ENCODE assay signal across 2 cellular contexts in the genomic region with DNA sequence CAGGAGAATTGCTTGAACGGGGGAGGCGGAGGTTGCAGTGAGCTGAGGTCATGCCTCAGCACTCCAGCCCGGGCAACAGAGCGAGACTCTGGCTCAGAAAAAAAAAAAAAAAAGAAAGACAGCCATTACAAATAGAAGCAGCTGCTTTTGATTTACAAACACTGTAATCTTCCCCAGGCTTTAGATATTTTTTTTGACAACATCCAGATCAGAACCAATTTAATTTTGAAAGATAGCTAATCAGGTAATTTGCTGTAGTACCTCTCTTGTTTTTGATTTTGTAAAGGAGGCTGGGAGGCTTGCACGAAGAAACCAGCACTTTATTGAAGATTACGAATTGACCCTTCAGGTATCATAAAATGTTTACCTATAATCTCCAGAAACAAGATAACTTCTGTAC.
TF ChIP-seq lines count a peak whose summit lies in the region.

No MANE protein-coding gene starts in this region.

TF ChIP-seq in GM23338, 12 proteins besides CTCF, POLR2A, EP300 and RAD21 (continued from another document):
- no peak for TF ChIP-seq REST (IDR thresholded peaks at IDR 0.05; ENCODE audit: unreplicated experiment)
- TF ChIP-seq STAT1 (IDR thresholded peaks at IDR 0.05; ENCODE audit: unreplicated experiment), result no peak
- TF ChIP-seq ZNF462 (CRISPR knock-in tag; IDR thresholded peaks at IDR 0.05), result no peak
- no peak for TF ChIP-seq JUNB (IDR thresholded peaks at IDR 0.05; ENCODE audit: unreplicated experiment)
- no peak for TF ChIP-seq EZH2phosphoT487 (IDR thresholded peaks at IDR 0.05; ENCODE audit: unreplicated experiment)
- no peak for TF ChIP-seq EZH2 (IDR thresholded peaks at IDR 0.05; ENCODE audit: low read depth, unreplicated experiment)

TF ChIP-seq in WTC11, 78 proteins besides CTCF, POLR2A, EP300 and RAD21 (continued from another document):
- no peak for TF ChIP-seq FOXP4 (CRISPR knock-in tag; IDR thresholded peaks at IDR 0.05)
- TF ChIP-seq ZNF396 (CRISPR knock-in tag; IDR thresholded peaks at IDR 0.05; ENCODE audit: borderline replicate concordance), result no peak
- no peak for TF ChIP-seq NFE2L1 (CRISPR knock-in tag; IDR thresholded peaks at IDR 0.05)
- TF ChIP-seq ZNF416 (CRISPR knock-in tag; IDR thresholded peaks at IDR 0.05), result no peak
- no peak for TF ChIP-seq TP53 (CRISPR knock-in tag; IDR thresholded peaks at IDR 0.05)
- TF ChIP-seq CBFB (CRISPR knock-in tag; IDR thresholded peaks at IDR 0.05; ENCODE audit: low read depth), result no peak
- no peak for TF ChIP-seq ZNF671 (CRISPR knock-in tag; IDR thresholded peaks at IDR 0.05)
- TF ChIP-seq, protein P1, sequence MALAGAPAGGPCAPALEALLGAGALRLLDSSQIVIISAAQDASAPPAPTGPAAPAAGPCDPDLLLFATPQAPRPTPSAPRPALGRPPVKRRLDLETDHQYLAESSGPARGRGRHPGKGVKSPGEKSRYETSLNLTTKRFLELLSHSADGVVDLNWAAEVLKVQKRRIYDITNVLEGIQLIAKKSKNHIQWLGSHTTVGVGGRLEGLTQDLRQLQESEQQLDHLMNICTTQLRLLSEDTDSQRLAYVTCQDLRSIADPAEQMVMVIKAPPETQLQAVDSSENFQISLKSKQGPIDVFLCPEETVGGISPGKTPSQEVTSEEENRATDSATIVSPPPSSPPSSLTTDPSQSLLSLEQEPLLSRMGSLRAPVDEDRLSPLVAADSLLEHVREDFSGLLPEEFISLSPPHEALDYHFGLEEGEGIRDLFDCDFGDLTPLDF (CRISPR knock-in tag; IDR thresholded peaks at IDR 0.05), result no peak
